ENCODE assay signal across 9 cellular contexts in the genomic region with DNA sequence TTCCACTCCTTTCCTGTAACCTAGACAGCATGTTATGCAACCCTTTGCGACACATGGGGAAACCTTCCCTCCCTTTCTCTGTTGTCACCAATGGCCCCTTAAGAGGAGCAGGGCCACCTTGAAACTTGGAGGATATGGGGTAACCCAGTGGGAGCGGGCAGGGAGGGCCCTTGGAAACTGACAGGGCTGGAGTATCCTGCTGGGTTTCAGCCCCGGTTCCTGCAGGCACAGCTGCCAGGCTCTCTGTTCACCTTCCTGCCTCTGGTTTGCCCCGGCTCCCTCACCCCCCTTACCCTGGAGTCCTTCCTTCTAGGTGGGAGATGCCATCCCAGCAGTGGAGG. TPM values are rescaled to one million over a fixed set of nuclear protein-coding genes. Genes with fewer than 3 reads are reported as not detected.
DNase-seq lines count a peak whose midpoint lies in the region; ATAC-seq, FAIRE-seq and TF ChIP-seq lines count a peak whose summit lies in the region.
"Had no signal": no experiment of that assay in that cellular context is flagged by ENCODE, and none has a peak within 500 bp of the region (broad histone marks: within the 10 kb centered on the region; RNA-seq: fewer than 3 reads in every experiment).

No MANE protein-coding gene starts in this region.

- DNase-seq in HFF-Myc (ENCODE audit: extremely low read depth, low read depth) = no peak
- no peak for DNase-seq in T-helper 17 cell
- no peak for DNase-seq in fibroblast of villous mesenchyme (ENCODE audit: low read depth)
- peak; percentile 53 for DNase-seq in small intestine
- no peak for DNase-seq in NCI-H1694 treated with DMSO at 0.1 percent for 48 hours (lab: John Stamatoyannopoulos, UW)
- DNase-seq: stimulated activated CD8-positive, alpha-beta memory T cell treated with anti-CD3 and anti-CD28 coated beads, Interleukin-4, amount 100 ng/mL, for 48 hours had no signal

- no peak for TF ChIP-seq POLR2A in GM18505 (IDR thresholded peaks at IDR 0.05; ENCODE audit: borderline replicate concordance, extremely low read depth, insufficient read depth, insufficient read length)

- peaks cover 0 to 3% of the 10 kb centered on the region in 2 donors for H3K4me1 ChIP-seq in small intestine (ENCODE audit: control insufficient read depth in 2 of 2, insufficient read depth in 1 of 2, low read depth in 1 of 2, low read length in 1 of 2)

- ATAC-seq in T-helper 17 cell = no peak
- ATAC-seq in GM18505 (IDR thresholded peaks at IDR 0.05; ENCODE audit: unreplicated experiment) = no peak
- ATAC-seq in HG02571 (IDR thresholded peaks at IDR 0.05; ENCODE audit: unreplicated experiment) = no peak
- no peak for ATAC-seq in HG02852 (IDR thresholded peaks at IDR 0.05; ENCODE audit: unreplicated experiment)

- no peak for FAIRE-seq in small intestine (lab: Jason Lieb, UNC)

- peak overlapping the region; percentile 98 for H3K27ac Mint-ChIP-seq in T-helper 17 cell

- no peaks in the 10 kb centered on the region for H3K9me3 ChIP-seq in T-helper 17 cell (ENCODE audit: control insufficient read depth, low read length, poor library complexity, severe bottlenecking)
- no peaks in the 10 kb centered on the region for H3K9me3 ChIP-seq in small intestine (ENCODE audit: control insufficient read depth, low read depth)

- peaks cover 0 to 7% of the 10 kb centered on the region in 2 donors for H3K36me3 ChIP-seq in small intestine (ENCODE audit: control insufficient read depth in 2 of 2, insufficient read depth in 2 of 2, low read length in 2 of 2)

- H3K27me3 ChIP-seq in small intestine (ENCODE audit: control insufficient read depth in 2 of 2, insufficient read depth in 2 of 2, low read length in 2 of 2) = no peaks in the 10 kb centered on the region

- H3K27ac ChIP-seq in small intestine (ENCODE audit: low read depth in 1 of 2, low read length in 1 of 2) = peak overlapping the region; percentile 98

- H3K27me3 Mint-ChIP-seq in T-helper 17 cell = no peaks in the 10 kb centered on the region

- H3K4me1 Mint-ChIP-seq in T-helper 17 cell = peaks cover 29% of the 10 kb centered on the region

- H3K4me3 Mint-ChIP-seq in T-helper 17 cell = peak overlapping the region; percentile 96

- 28 to 65% (median 58%) methylated on average over 4 of the region's 4 CpGs for WGBS in small intestine, 3 donors

- H3K4me3 ChIP-seq in HFF-Myc (replicated peaks; ENCODE audit: low read depth, low read length) = peak overlapping the region; percentile 92
- H3K4me3 ChIP-seq in fibroblast of villous mesenchyme (ENCODE audit: low read depth, low read length) = peak overlapping the region; percentile 91
- H3K4me3 ChIP-seq in small intestine (ENCODE audit: low read depth in 1 of 2, low read length in 2 of 2) = peak overlapping the region in 1 of 2 donors; percentile 87

- TF ChIP-seq CTCF in HFF-Myc (IDR thresholded peaks at IDR 0.05; ENCODE audit: low read depth, low read length, missing control alignments) = no peak
- no peak for TF ChIP-seq CTCF in fibroblast of villous mesenchyme (IDR thresholded peaks at IDR 0.05; ENCODE audit: insufficient read depth, low read depth, low read length)

- H3K36me3 Mint-ChIP-seq in T-helper 17 cell (ENCODE audit: low read depth) = peaks cover 6% of the 10 kb centered on the region

RNA-seq across cellular contexts. Expression of a gene that starts 1.5 kb away (rescaled TPM):
- 10 to 100 TPM; 46.4 to 49.7 TPM for total RNA-seq in T-helper 17 cell
- total RNA-seq in fibroblast of villous mesenchyme = 211 and 230 TPM in 2 replicates
- polyA plus RNA-seq in small intestine = 100 to 1,000 TPM; 477 to 668 (median 619) TPM

RNA-seq across cellular contexts. Expression of a gene that starts 2.0 kb away (rescaled TPM):
- total RNA-seq in T-helper 17 cell (100 to 1,000 TPM in 1 of 2 donors, 10 to 100 TPM in 1; 95.4 to 110 TPM), fibroblast of villous mesenchyme (144 and 155 TPM in 2 replicates)
- 100 to 1,000 TPM in 2 of 3 donors, 10 to 100 TPM in 1; 99.3 to 188 (median 171) TPM for polyA plus RNA-seq in small intestine

RNA-seq across cellular contexts. Expression of a gene that starts 14.1 kb away (rescaled TPM):
- total RNA-seq in T-helper 17 cell (10 to 100 TPM; 25.7 to 26.6 TPM), fibroblast of villous mesenchyme (19.3 and 23.3 TPM in 2 replicates)
- 100 to 1,000 TPM; 192 to 417 (median 404) TPM for polyA plus RNA-seq in small intestine

RNA-seq across cellular contexts. Expression of a gene that starts 19.2 kb away (rescaled TPM):
- total RNA-seq in T-helper 17 cell (not detected), fibroblast of villous mesenchyme (0.32 TPM in 1 of 2 replicates, not detected in the other)
- under 1 TPM in 1 of 3 donors, not detected in 2; 0.58 TPM for polyA plus RNA-seq in small intestine

RNA-seq across cellular contexts. Expression of a gene that starts 20.6 kb away (rescaled TPM):
- total RNA-seq in T-helper 17 cell (100 to 1,000 TPM; 111 to 153 TPM), fibroblast of villous mesenchyme (1.7 and 3.5 TPM in 2 replicates)
- 100 to 1,000 TPM in 2 of 3 donors, 10 to 100 TPM in 1; 32.3 to 363 (median 147) TPM for polyA plus RNA-seq in small intestine
